Comparison of ENCODE assay signal across 14 cellular contexts in the genomic region with DNA sequence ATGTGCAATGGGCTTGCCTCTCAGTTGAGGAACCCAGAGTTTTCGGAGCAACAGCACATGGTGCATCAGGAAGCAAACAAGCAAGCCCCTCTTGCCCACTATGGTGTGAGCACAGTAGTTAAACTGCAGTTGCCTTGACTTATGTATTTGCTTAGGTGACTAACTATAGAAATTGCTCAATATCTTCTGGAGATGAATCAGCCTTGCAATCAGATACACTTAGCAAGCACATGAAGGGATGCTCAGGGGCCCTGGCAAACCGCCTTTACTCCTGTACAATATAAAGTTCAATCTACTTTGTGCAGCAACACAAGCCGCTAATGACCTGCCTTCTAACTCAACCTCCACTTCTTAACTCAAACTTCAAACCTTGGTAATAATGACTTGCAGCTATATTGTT.
DNase-seq lines count a peak whose midpoint lies in the region; TF ChIP-seq lines count a peak whose summit lies in the region.
"Had no signal": no experiment of that assay in that cellular context is flagged by ENCODE, and none has a peak within 500 bp of the region (broad histone marks: within the 10 kb centered on the region; RNA-seq: fewer than 3 reads in every experiment).

No MANE protein-coding gene starts in this region.

- H3K27me3 ChIP-seq in BJ (ENCODE audit: control insufficient read depth, insufficient read depth, low read length) (no peaks in the 10 kb centered on the region), SJCRH30 (no peaks in the 10 kb centered on the region)

- H3K4me1 ChIP-seq in SJCRH30: no peaks in the 10 kb centered on the region

- H3K27ac ChIP-seq in SJCRH30: no peak overlapping the region

- H3K4me3 ChIP-seq in BJ (ENCODE audit: low read depth, low read length) (no peak overlapping the region), SJCRH30 (no peak overlapping the region)

- CTCF ChIA-PET in BJ (lab: Yijun Ruan, JAX): no interaction called here

- no peak for TF ChIP-seq CTCF in BJ (IDR thresholded peaks at IDR 0.05; ENCODE audit: insufficient read depth, low read depth, low read length)

- peak; percentile 11 for DNase-seq in BJ (ENCODE audit: low read depth)
- DNase-seq in LHCN-M2 (ENCODE audit: low read depth): peak; percentile 85
- peak; percentile 21 for DNase-seq in amniotic stem cell (lab: John Stamatoyannopoulos, UW)
- DNase-seq in hepatic stellate cell (ENCODE audit: low spot score): peak; percentile 8
- no peak for DNase-seq in stimulated activated CD4-positive, alpha-beta T cell treated with anti-CD3 and anti-CD28 coated beads, Interleukin-12 subunit alpha, Interleukin-12 subunit beta, amount 100 ng/mL, for 4 hours
- DNase-seq in NCI-H128 (lab: John Stamatoyannopoulos, UW; ENCODE audit: unreplicated experiment): no peak
- no peak for DNase-seq in SJCRH30
- no peak for DNase-seq in posterior cingulate gyrus
- DNase-seq: activated CD8-positive, alpha-beta T cell treated with anti-CD3 and anti-CD28 coated beads for 36 hours; CD4-positive, alpha-beta T cell; GF-D8; NCI-H1417 treated with DMSO at 0.1 percent for 48 hours; NCI-H510A; stimulated activated naive CD8-positive, alpha-beta T cell treated with anti-CD3 and anti-CD28 coated beads, Interleukin-15, Interleukin-2, amounts not matched to agents 100 U/mL and 50 U/mL, for 24 hours had no signal

- POLR2A ChIA-PET in BJ (lab: Charles Lee): no interaction called here

- H3K36me3 ChIP-seq in BJ (ENCODE audit: control insufficient read depth, insufficient read depth, low read length) (no peaks in the 10 kb centered on the region), SJCRH30 (no peaks in the 10 kb centered on the region)

- no peaks in the 10 kb centered on the region for H3K9me3 ChIP-seq in SJCRH30 (replicated peaks)

- intact Hi-C loops in posterior cingulate gyrus (cut with DNase I): no loop called here

Comparison
In these comparisons a context has a peak if more than half of its experiments do, and no peak if none do; other contexts are left out.
1. DNase-seq: peak in BJ (single experiment), LHCN-M2 (single experiment), amniotic stem cell (single experiment) and hepatic stellate cell (single experiment); none in stimulated activated CD4-positive, alpha-beta T cell treated with anti-CD3 and anti-CD28 coated beads, Interleukin-12 subunit alpha, Interleukin-12 subunit beta, amount 100 ng/mL, for 4 hours (single experiment), NCI-H128 (single experiment), SJCRH30 (0 of 2) and posterior cingulate gyrus (0 of 10).